ENCODE assay signal across 25 cellular contexts in genomic region chr6:165488624-165489295, GRCh38.
A peak's percentile ranks its signal among the peaks of the same experiment; 100 is the strongest.
DNase-seq lines count a peak whose midpoint lies in the region; ATAC-seq, FAIRE-seq and TF ChIP-seq lines count a peak whose summit lies in the region.
"Had no signal": no experiment of that assay in that cellular context is flagged by ENCODE, and none has a peak within 500 bp of the region (broad histone marks: within the 10 kb centered on the region; RNA-seq: fewer than 3 reads in every experiment).

No MANE protein-coding gene starts in this region.

- no peak overlapping the region for H3K56ac ChIP-seq in H1 (replicated peaks; ENCODE audit: insufficient read length, low read depth, low read length)

- H3K4me1 ChIP-seq in A549 (peaks cover 15% of the 10 kb centered on the region), OCI-LY1 (ENCODE audit: insufficient read depth, low read length, severe bottlenecking) (no peaks in the 10 kb centered on the region), H1 (replicated peaks in 1 of 4; ENCODE audit: control insufficient read depth in 3 of 4, insufficient read depth in 4 of 4, low read length in 3 of 4) (peaks cover 0 to 8% (median under 1%) of the 10 kb centered on the region in 4 experiments; a peak in 2 of 7 replicates)
- H3K4me1 ChIP-seq: BE2C had no signal

- TF ChIP-seq RAD21 in A549 (conservative IDR thresholded peaks at IDR 0.05 in 1 of 2, IDR thresholded peaks at IDR 0.05 in 1 of 2) (no peak), H1 (IDR thresholded peaks at IDR 0.05 in 1 of 2, conservative IDR thresholded peaks at IDR 0.05 in 1 of 2; ENCODE audit: low read depth in 2 of 2, low read length in 2 of 2) (0 out of 4 replicates have a peak, but pooled peaks of 1 of the 2 experiments have one; percentile 4)

- H3K4me3 ChIP-seq in A549 (no peak overlapping the region), GM12875 (ENCODE audit: low read depth, low read length) (no peak overlapping the region), OCI-LY1 (ENCODE audit: low read depth, low read length, poor library complexity, severe bottlenecking) (no peak overlapping the region), H1 (ENCODE audit: extremely low read depth in 1 of 4, insufficient read depth in 2 of 4, low read depth in 3 of 4, low read length in 4 of 4) (no peak overlapping the region)

- no peaks in the 10 kb centered on the region for H3F3A ChIP-seq in OCI-LY1 (ENCODE audit: insufficient read depth, low read length)

- no peaks in the 10 kb centered on the region for H3K36me3 ChIP-seq in OCI-LY1 (ENCODE audit: insufficient read depth, low read length)
- H3K36me3 ChIP-seq in H1 (ENCODE audit: control insufficient read depth in 2 of 4, insufficient read depth in 4 of 4, low read length in 3 of 4): no peaks in the 10 kb centered on the region
- H3K36me3 ChIP-seq: BE2C had no signal

- DNase-seq in A549 (ENCODE audit: low read depth in 1 of 2, low spot score in 1 of 2) (no peak), H1 (ENCODE audit: low read depth in 1 of 2, low spot score in 2 of 2) (no peak), NCI-H1436 (lab: John Stamatoyannopoulos, UW) (no peak), GDM1 (lab: John Stamatoyannopoulos, UW) (no peak)
- no peak for DNase-seq in NK-92 treated with Interleukin-12 subunit alpha and Interleukin-12 subunit beta, amount 100 ng/mL, for 24 hours (lab: John Stamatoyannopoulos, UW)
- DNase-seq: BE2C; CD4-positive, CD25-positive, alpha-beta regulatory T cell; COR-L47; DMS79; KG1; NCI-H1105 treated with DMSO at 0.1 percent for 48 hours; NCI-H1694; NCI-H2081; NCI-H2171; NCI-H345; NCI-H524; NCI-H774; OCI-M1; RPMI8226; SIG-M5 had no signal

- CTCF ChIA-PET in A549 (lab: Yijun Ruan, JAX): interaction anchor here (0.9 kb wide), 1 partner anchor 617 kb away, joined by 3 read pairs; no protein-coding TSS in a partner anchor
- CTCF ChIA-PET in H1 (lab: Charles Lee; ENCODE audit: partially characterized antibody): interaction anchor here (1.3 kb wide), 1 partner anchor 32 kb away, joined by 5 read pairs; no protein-coding TSS in a partner anchor

- POLR2A ChIA-PET in A549 (lab: Yijun Ruan, JAX): no interaction called here
- POLR2A ChIA-PET in H1 (lab: Charles Lee; ENCODE audit: partially characterized antibody): no interaction called here

- TF ChIP-seq CTCF in A549 (IDR thresholded peaks at IDR 0.05) (no peak), GM12875 (IDR thresholded peaks at IDR 0.05; ENCODE audit: borderline replicate concordance, insufficient read depth, low read depth, low read length) (0 out of 2 replicates have a peak, but pooled peaks have one; percentile 2), OCI-LY1 (IDR thresholded peaks at IDR 0.05; ENCODE audit: low read length) (0 out of 2 replicates have a peak, but pooled peaks have one; percentile 6), H1 (IDR thresholded peaks at IDR 0.05; ENCODE audit: control extremely low read depth in 1 of 3, insufficient read depth in 1 of 3, low read depth in 1 of 3, low read length in 3 of 3) (peak in 2 of 3 experiments; percentile 12 to 15; a peak in 2 of 4 replicates)

- H3K4ac ChIP-seq in H1 (replicated peaks; ENCODE audit: insufficient read length, low read depth, low read length): no peak overlapping the region

- TF ChIP-seq EP300 in A549 (IDR thresholded peaks at IDR 0.05): no peak
- no peak for TF ChIP-seq EP300 in H1 (IDR thresholded peaks at IDR 0.05; ENCODE audit: borderline replicate concordance in 1 of 2, low read depth in 2 of 2, low read length in 2 of 2)

- H2BK12ac ChIP-seq in H1 (ENCODE audit: low read depth, low read length): no peak overlapping the region

- H2AK5ac ChIP-seq in H1 (ENCODE audit: low read depth, low read length): no peak overlapping the region

- H3K23me2 ChIP-seq in H1 (ENCODE audit: low read depth, low read length): no peaks in the 10 kb centered on the region

- 91% methylated on average over 5 of the region's 9 CpGs for WGBS in A549 (ENCODE audit: missing lambda C conversion rate)
- 86% methylated on average over 8 of the region's 9 CpGs; no CpG with 5 or more reads in 1 of the 2 experiments for WGBS in H1 (ENCODE audit: extremely low coverage in 1 of 2, insufficient coverage in 1 of 2, insufficient read length in 1 of 2, insufficient replicate concordance in 2 of 2, low coverage in 1 of 2, low lambda C conversion rate in 2 of 2, missing lambda C conversion rate in 1 of 2), 2 experiments

- H3K27ac ChIP-seq in A549: 0 out of 6 replicates have a peak overlapping the region, but pooled peaks of 1 of the 2 experiments have one; percentile 7
- no peak overlapping the region for H3K27ac ChIP-seq in OCI-LY1 (ENCODE audit: low read depth, low read length, poor library complexity, severe bottlenecking)
- no peak overlapping the region for H3K27ac ChIP-seq in H1 (ENCODE audit: low read depth, low read length)

- H2BK15ac ChIP-seq in H1 (ENCODE audit: low read length): no peak overlapping the region

- no peak overlapping the region for H2BK5ac ChIP-seq in H1 (ENCODE audit: low read depth, low read length)

- H3K9me2 ChIP-seq in OCI-LY1 (ENCODE audit: low read depth, low read length): no peaks in the 10 kb centered on the region

- no peak overlapping the region for H2BK20ac ChIP-seq in H1 (ENCODE audit: low read length)

- H3K9me3 ChIP-seq in A549 (no peaks in the 10 kb centered on the region), OCI-LY1 (ENCODE audit: low read length) (no peaks in the 10 kb centered on the region), H1 (ENCODE audit: insufficient read depth in 2 of 2, low read depth in 1 of 2, low read length in 1 of 2) (no peaks in the 10 kb centered on the region)
- H3K9me3 ChIP-seq: BE2C had no signal

- H4K8ac ChIP-seq in H1 (ENCODE audit: extremely low read depth, insufficient read depth, low read length): no peak overlapping the region; the same call in 1 of the 2 replicates

- ATAC-seq in A549: no peak
- ATAC-seq: SK-N-SH treated with all-trans-retinoic acid at 6 μM for 48 hours had no signal

- H4K5ac ChIP-seq in H1 (ENCODE audit: insufficient read length, low read depth, low read length): no peak overlapping the region

- H3K18ac ChIP-seq in H1 (ENCODE audit: extremely low read depth, low read length): no peak overlapping the region

- H3K79me2 ChIP-seq in OCI-LY1 (ENCODE audit: insufficient read depth, low read length): no peaks in the 10 kb centered on the region
- no peaks in the 10 kb centered on the region for H3K79me2 ChIP-seq in H1 (ENCODE audit: control insufficient read depth in 1 of 2, insufficient read depth in 2 of 2, low read length in 2 of 2)

- H3K14ac ChIP-seq in H1 (ENCODE audit: insufficient read length): no peak overlapping the region

- H2AFZ ChIP-seq in OCI-LY1 (ENCODE audit: low read length): no peak overlapping the region
- H2AFZ ChIP-seq in H1 (ENCODE audit: low read length): no peak overlapping the region

- no peak overlapping the region for H3K23ac ChIP-seq in H1 (ENCODE audit: insufficient read length)

- no peak overlapping the region for H2BK120ac ChIP-seq in H1 (replicated peaks; ENCODE audit: low read depth, low read length)

- FAIRE-seq in A549 (lab: Jason Lieb, UNC) (no peak), H1 (lab: Jason Lieb, UNC) (no peak)
- FAIRE-seq: GM12892, GM18507 had no signal

- H4K20me1 ChIP-seq in OCI-LY1 (ENCODE audit: insufficient read depth, low read length) (no peaks in the 10 kb centered on the region), H1 (replicated peaks in 1 of 2; ENCODE audit: control insufficient read depth in 1 of 2, insufficient read depth in 2 of 2, low read length in 2 of 2) (no peaks in the 10 kb centered on the region)

- H4K91ac ChIP-seq in H1 (replicated peaks; ENCODE audit: insufficient read length, low read length): no peak overlapping the region

- H3K4me2 ChIP-seq in A549 (peak overlapping the region; percentile 38; the same call in 1 of the 3 replicates), OCI-LY1 (ENCODE audit: low read length) (no peak overlapping the region), H1 (ENCODE audit: insufficient read depth in 1 of 2, low read depth in 2 of 2, low read length in 2 of 2) (no peak overlapping the region)

- H3K27me3 ChIP-seq in OCI-LY1 (ENCODE audit: insufficient read depth, low read length) (no peaks in the 10 kb centered on the region), H1 (replicated peaks in 1 of 4; ENCODE audit: control insufficient read depth in 3 of 4, extremely low read depth in 1 of 4, insufficient read depth in 3 of 4, low read length in 3 of 4) (no peaks in the 10 kb centered on the region)
- H3K27me3 ChIP-seq: BE2C had no signal

- H3K9ac ChIP-seq in OCI-LY1 (ENCODE audit: low read length) (no peak overlapping the region), H1 (replicated peaks in 1 of 4; ENCODE audit: extremely low read depth in 1 of 4, low read depth in 3 of 4, low read length in 3 of 4) (no peak overlapping the region)

- H3K79me1 ChIP-seq in H1 (ENCODE audit: low read depth, low read length): no peaks in the 10 kb centered on the region

- TF ChIP-seq POLR2A in A549 (IDR thresholded peaks at IDR 0.05; ENCODE audit: low read length): no peak
- TF ChIP-seq POLR2A in H1 (IDR thresholded peaks at IDR 0.05; ENCODE audit: control extremely low read depth in 1 of 2, low read depth in 2 of 2, low read length in 2 of 2): no peak

TF ChIP-seq in A549, 52 proteins besides CTCF, POLR2A, EP300 and RAD21 (continues in another document):
- TF ChIP-seq HOXB5 (CRISPR knock-in tag; IDR thresholded peaks at IDR 0.05): no peak
- TF ChIP-seq TFCP2L1 (CRISPR knock-in tag; IDR thresholded peaks at IDR 0.05): no peak
- TF ChIP-seq, protein P1, sequence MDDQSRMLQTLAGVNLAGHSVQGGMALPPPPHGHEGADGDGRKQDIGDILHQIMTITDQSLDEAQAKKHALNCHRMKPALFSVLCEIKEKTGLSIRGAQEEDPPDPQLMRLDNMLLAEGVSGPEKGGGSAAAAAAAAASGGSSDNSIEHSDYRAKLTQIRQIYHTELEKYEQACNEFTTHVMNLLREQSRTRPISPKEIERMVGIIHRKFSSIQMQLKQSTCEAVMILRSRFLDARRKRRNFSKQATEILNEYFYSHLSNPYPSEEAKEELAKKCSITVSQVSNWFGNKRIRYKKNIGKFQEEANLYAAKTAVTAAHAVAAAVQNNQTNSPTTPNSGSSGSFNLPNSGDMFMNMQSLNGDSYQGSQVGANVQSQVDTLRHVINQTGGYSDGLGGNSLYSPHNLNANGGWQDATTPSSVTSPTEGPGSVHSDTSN (IDR thresholded peaks at IDR 0.05): no peak

TF ChIP-seq in H1, 55 proteins besides CTCF, POLR2A, EP300 and RAD21 (continues in another document):
- TF ChIP-seq FOSL1 (IDR thresholded peaks at IDR 0.05; ENCODE audit: insufficient read depth, low read depth, low read length) (no peak), YY1 (IDR thresholded peaks at IDR 0.05; ENCODE audit: low read depth, low read length) (no peak), SIN3A (conservative IDR thresholded peaks at IDR 0.05 in 1 of 2, IDR thresholded peaks at IDR 0.05 in 1 of 2; ENCODE audit: low read depth in 1 of 2, low read length in 2 of 2) (no peak), ASH2L (IDR thresholded peaks at IDR 0.05; ENCODE audit: low read length) (no peak), CHD1 (IDR thresholded peaks at IDR 0.05; ENCODE audit: low read depth, low read length) (no peak), SIRT6 (IDR thresholded peaks at IDR 0.05; ENCODE audit: low read length) (no peak), SIX5 (IDR thresholded peaks at IDR 0.05; ENCODE audit: low read depth, low read length) (no peak), GABPA (IDR thresholded peaks at IDR 0.05; ENCODE audit: borderline replicate concordance, insufficient read depth, low read length) (no peak), CBX5 (IDR thresholded peaks at IDR 0.05; ENCODE audit: low read depth, low read length) (no peak)

Comparison
In these comparisons a context has a peak if more than half of its experiments do, and no peak if none do; other contexts are left out.
1. Of the 18 proteins assayed by ChIP-seq in both H1 and A549: peak only in H1: CTCF; only in A549: none; in both: none; in neither: 16; mixed calls (peak in some experiments, not most) for 1.